12 cellular contexts compared by ENCODE assay signal in the genomic region with DNA sequence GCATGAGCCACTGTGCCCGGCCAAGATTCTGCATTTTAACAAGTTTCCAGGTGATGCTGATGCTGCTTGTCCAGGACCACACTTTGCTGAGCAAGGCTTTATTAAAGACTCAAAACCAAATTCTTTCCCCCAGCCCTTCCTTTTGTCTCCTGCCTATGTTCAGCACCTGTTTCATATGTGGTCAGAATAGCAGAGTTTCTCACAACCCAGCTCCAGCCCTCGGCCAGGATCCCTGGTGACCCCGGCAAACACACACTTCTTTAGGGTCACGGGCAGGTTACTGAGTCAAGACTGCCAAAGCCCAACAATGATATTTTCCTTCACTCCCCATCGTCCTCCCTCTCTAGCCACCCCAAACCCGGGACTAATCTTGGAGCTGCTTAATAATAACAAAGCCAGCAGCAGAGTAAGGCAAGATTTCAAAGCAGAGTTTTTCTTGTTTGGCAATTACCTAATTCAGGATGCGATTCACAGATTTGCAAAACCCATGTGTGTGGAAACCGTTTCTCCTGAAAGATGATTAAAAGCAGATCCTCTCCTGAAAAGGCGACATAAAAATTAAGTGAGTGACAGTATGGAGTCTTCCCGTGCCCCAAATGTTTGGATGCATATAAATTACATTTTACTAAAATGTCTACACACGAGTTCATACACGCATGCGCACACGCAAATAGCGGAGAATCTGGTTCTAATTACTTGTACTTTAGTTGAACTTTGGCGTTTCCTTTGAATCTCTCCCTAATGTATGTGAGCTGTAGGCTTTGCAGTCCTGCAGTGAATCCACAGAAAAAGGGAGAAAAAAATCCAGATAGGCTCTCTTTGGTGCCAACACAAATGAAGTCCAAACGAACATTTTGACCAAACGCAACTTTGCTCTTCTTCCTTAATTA. TPM values are rescaled to one million over a fixed set of nuclear protein-coding genes. Genes with fewer than 3 reads are reported as not detected.
A peak's percentile ranks its signal among the peaks of the same experiment; 100 is the strongest.
DNase-seq lines count a peak whose midpoint lies in the region; ATAC-seq and TF ChIP-seq lines count a peak whose summit lies in the region.
"Had no signal": no experiment of that assay in that cellular context is flagged by ENCODE, and none has a peak within 500 bp of the region (broad histone marks: within the 10 kb centered on the region; RNA-seq: fewer than 3 reads in every experiment).

No MANE protein-coding gene starts in this region.

- H3K36me3 ChIP-seq in subcutaneous abdominal adipose tissue (ENCODE audit: control insufficient read depth in 5 of 5, insufficient read depth in 5 of 5, low read length in 5 of 5) = no peaks in the 10 kb centered on the region

- TF ChIP-seq CTCF in WI38 (IDR thresholded peaks at IDR 0.05; ENCODE audit: low read depth, low read length) (no peak), glutamatergic neuron (IDR thresholded peaks at IDR 0.05; ENCODE audit: partially characterized antibody, unreplicated experiment) (no peak)

- no peaks in the 10 kb centered on the region for H3K27me3 ChIP-seq in subcutaneous abdominal adipose tissue (ENCODE audit: control insufficient read depth in 5 of 5, insufficient read depth in 4 of 5, low read length in 5 of 5)

- H3K27me3 Mint-ChIP-seq in glutamatergic neuron (ENCODE audit: unreplicated experiment) = peaks cover 5% of the 10 kb centered on the region
- no peaks in the 10 kb centered on the region for H3K27me3 Mint-ChIP-seq in stimulated activated naive CD8-positive, alpha-beta T cell treated with anti-CD3 and anti-CD28 coated beads, Interleukin-15, amount 100 ng/mL, for 72 hours
- no peaks in the 10 kb centered on the region for H3K27me3 Mint-ChIP-seq in activated T-cell treated with anti-CD3 and anti-CD28 coated beads, Interleukin-2, amount 50 U/mL, for 4 hours (ENCODE audit: low read depth)

- peaks cover 2 to 35% (median 34%) of the 10 kb centered on the region in 5 donors for H3K4me1 ChIP-seq in subcutaneous abdominal adipose tissue (ENCODE audit: control insufficient read depth in 5 of 5, insufficient read depth in 5 of 5, low read length in 5 of 5)

- H3K27ac Mint-ChIP-seq in glutamatergic neuron (ENCODE audit: unreplicated experiment) = peak overlapping the region; percentile 50
- H3K27ac Mint-ChIP-seq in stimulated activated naive CD8-positive, alpha-beta T cell treated with anti-CD3 and anti-CD28 coated beads, Interleukin-15, amount 100 ng/mL, for 72 hours = no peak overlapping the region
- H3K27ac Mint-ChIP-seq: activated naive CD4-positive, alpha-beta T cell treated with anti-CD3 and anti-CD28 coated beads for 36 hours had no signal

- no peaks in the 10 kb centered on the region for H3K36me3 Mint-ChIP-seq in glutamatergic neuron (ENCODE audit: unreplicated experiment)
- H3K36me3 Mint-ChIP-seq in activated T-cell treated with anti-CD3 and anti-CD28 coated beads, Interleukin-2, amount 50 U/mL, for 4 hours (ENCODE audit: insufficient read depth) = no peaks in the 10 kb centered on the region

- H3K9ac ChIP-seq in subcutaneous abdominal adipose tissue (ENCODE audit: low read length in 5 of 5) = peak overlapping the region in 2 of 5 donors; percentile 37 to 69

- H3K4me1 Mint-ChIP-seq in glutamatergic neuron (ENCODE audit: low read depth, unreplicated experiment) = peaks cover 47% of the 10 kb centered on the region
- H3K4me1 Mint-ChIP-seq in stimulated activated naive CD8-positive, alpha-beta T cell treated with anti-CD3 and anti-CD28 coated beads, Interleukin-15, amount 100 ng/mL, for 72 hours = no peaks in the 10 kb centered on the region
- no peaks in the 10 kb centered on the region for H3K4me1 Mint-ChIP-seq in activated T-cell treated with anti-CD3 and anti-CD28 coated beads, Interleukin-2, amount 50 U/mL, for 4 hours (ENCODE audit: low read depth)

- no peak overlapping the region for H3K27ac ChIP-seq in subcutaneous abdominal adipose tissue (ENCODE audit: low read depth, low read length)

- no peak for ATAC-seq in stimulated activated naive CD8-positive, alpha-beta T cell treated with anti-CD3 and anti-CD28 coated beads, Interleukin-15, amount 100 ng/mL, for 72 hours
- no peak for ATAC-seq in HG02759 (IDR thresholded peaks at IDR 0.05; ENCODE audit: unreplicated experiment)
- ATAC-seq in activated T-cell treated with anti-CD3 and anti-CD28 coated beads, Interleukin-2, amount 50 U/mL, for 4 hours = no peak
- ATAC-seq: esophagus mucosa had no signal

- DNase-seq in EL (peak; percentile 69), glutamatergic neuron (no peak), DMS153 treated with DMSO at 0.1 percent for 48 hours (lab: John Stamatoyannopoulos, UW; ENCODE audit: unreplicated experiment) (no peak)
- DNase-seq in stimulated activated naive CD8-positive, alpha-beta T cell treated with anti-CD3 and anti-CD28 coated beads, Interleukin-15, amount 100 ng/mL, for 72 hours = no peak
- DNase-seq in activated T-cell treated with anti-CD3 and anti-CD28 coated beads, Interleukin-2, amount 50 U/mL, for 4 hours = no peak
- DNase-seq: activated naive CD4-positive, alpha-beta T cell treated with anti-CD3 and anti-CD28 coated beads for 36 hours; NCI-H2171 treated with DMSO at 0.1 percent for 48 hours; stimulated activated CD4-positive, alpha-beta T cell treated with anti-CD3 and anti-CD28 coated beads, Interleukin-2, amount 100 ng/mL, for 24 hours had no signal

- H3K9me3 ChIP-seq in subcutaneous abdominal adipose tissue (ENCODE audit: control insufficient read depth in 5 of 5, low read length in 5 of 5) = no peaks in the 10 kb centered on the region

- H3K9me3 Mint-ChIP-seq in glutamatergic neuron (ENCODE audit: unreplicated experiment) = peaks cover 4% of the 10 kb centered on the region
- no peaks in the 10 kb centered on the region for H3K9me3 Mint-ChIP-seq in stimulated activated naive CD8-positive, alpha-beta T cell treated with anti-CD3 and anti-CD28 coated beads, Interleukin-15, amount 100 ng/mL, for 72 hours
- no peaks in the 10 kb centered on the region for H3K9me3 Mint-ChIP-seq in activated T-cell treated with anti-CD3 and anti-CD28 coated beads, Interleukin-2, amount 50 U/mL, for 4 hours
- H3K9me3 Mint-ChIP-seq: activated naive CD4-positive, alpha-beta T cell treated with anti-CD3 and anti-CD28 coated beads for 36 hours had no signal

- H3K4me3 Mint-ChIP-seq in glutamatergic neuron (ENCODE audit: unreplicated experiment) = peak overlapping the region; percentile 5
- H3K4me3 Mint-ChIP-seq in stimulated activated naive CD8-positive, alpha-beta T cell treated with anti-CD3 and anti-CD28 coated beads, Interleukin-15, amount 100 ng/mL, for 72 hours = no peak overlapping the region
- no peak overlapping the region for H3K4me3 Mint-ChIP-seq in activated T-cell treated with anti-CD3 and anti-CD28 coated beads, Interleukin-2, amount 50 U/mL, for 4 hours
- H3K4me3 Mint-ChIP-seq: activated naive CD4-positive, alpha-beta T cell treated with anti-CD3 and anti-CD28 coated beads for 36 hours had no signal

- peak overlapping the region; percentile 20; the same call in 1 of the 2 replicates for H3K4me3 ChIP-seq in WI38 (ENCODE audit: low read depth, low read length)
- peak overlapping the region; percentile 35 to 58 (median 48) for H3K4me3 ChIP-seq in subcutaneous abdominal adipose tissue (ENCODE audit: low read depth in 1 of 5, low read length in 5 of 5)

RNA-seq across cellular contexts. Expression of gene RARB, which starts 25.7 kb away (rescaled TPM):
- 1.2 TPM for total RNA-seq in glutamatergic neuron (ENCODE audit: unreplicated experiment)
- under 1 TPM in 1 of 3 donors, not detected in 2; 0.18 TPM for total RNA-seq in activated T-cell treated with anti-CD3 and anti-CD28 coated beads, Interleukin-2, amount 50 U/mL, for 4 hours
- total RNA-seq: activated naive CD4-positive, alpha-beta T cell treated with anti-CD3 and anti-CD28 coated beads for 36 hours had no signal
